ENCODE assay signal across 8 cellular contexts in the genomic region with DNA sequence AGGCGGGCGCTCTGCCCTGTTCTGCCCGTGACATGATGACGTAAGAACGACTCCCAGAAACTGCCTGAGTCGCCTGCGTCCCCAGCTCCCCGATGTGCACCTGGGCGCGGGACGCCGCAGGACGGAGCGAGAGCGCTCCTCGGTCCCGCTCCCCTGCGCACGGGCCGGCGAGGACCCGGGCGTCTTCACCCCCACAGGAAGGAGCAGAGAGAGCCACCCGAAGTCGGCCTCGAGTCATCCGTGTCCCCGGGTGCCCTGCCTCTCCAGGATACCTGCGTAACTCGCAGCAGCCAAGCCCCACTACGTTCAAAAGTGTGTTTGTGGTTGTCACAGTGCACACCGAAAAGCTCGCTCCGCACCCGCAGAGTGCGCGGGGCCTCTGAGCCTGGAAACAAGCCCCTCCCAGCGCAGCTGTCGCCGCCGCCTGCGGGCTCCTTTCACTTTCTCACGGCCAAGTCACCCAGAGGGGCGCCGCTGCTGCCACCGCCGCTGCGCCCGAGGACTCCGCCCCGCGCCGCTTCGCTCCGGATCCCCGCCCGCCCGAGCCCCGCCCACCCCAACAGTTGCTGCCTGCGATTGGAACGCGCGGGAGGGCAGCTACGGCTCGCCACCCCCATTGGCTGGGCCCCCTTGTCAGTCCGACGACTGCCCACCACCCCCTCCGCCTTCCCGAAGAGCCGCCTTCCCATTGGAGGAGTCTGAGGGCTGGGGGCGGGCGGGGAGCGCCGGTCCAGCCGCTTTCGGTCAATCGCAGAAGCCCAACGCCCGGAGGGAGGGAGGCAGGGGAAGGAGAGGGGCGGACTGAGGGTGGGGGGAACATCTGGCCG. TPM values are rescaled to one million over a fixed set of nuclear protein-coding genes. Genes with fewer than 3 reads are reported as not detected.
DNase-seq lines count a peak whose midpoint lies in the region; TF ChIP-seq lines count a peak whose summit lies in the region.

No MANE protein-coding gene starts in this region.

- DNase-seq in GM04504 (ENCODE audit: low read depth) (peak; percentile 99), HFFc6 (peak; percentile 99), NAMALWA (ENCODE audit: low spot score) (peak; percentile 98), SK-MEL-5 (ENCODE audit: low read depth, low spot score) (peak; percentile 98), germinal center (ENCODE audit: low spot score) (peak; percentile 98), non-pigmented ciliary epithelial cell (ENCODE audit: low read depth) (peak; percentile 95), superior temporal gyrus (ENCODE audit: extremely low spot score) (peak; percentile 94)
- peak; percentile 99 for DNase-seq in activated naive CD4-positive, alpha-beta T cell treated with anti-CD3 and anti-CD28 coated beads, Interleukin-2, amount 10 ng/mL, durations not matched to agents 7 days and 5 days

- peak overlapping the region; percentile 97 for H3K27ac Mint-ChIP-seq in HFFc6
- peak overlapping the region; percentile 99 for H3K27ac Mint-ChIP-seq in activated naive CD4-positive, alpha-beta T cell treated with anti-CD3 and anti-CD28 coated beads, Interleukin-2, amount 10 ng/mL, durations not matched to agents 7 days and 5 days

- in situ Hi-C loops in SK-MEL-5 (cut with HindIII; ENCODE audit: low pct_unique_long_range_greater_than_20kb, low sequenced_read_pairs), result no loop called here

- no peak for TF ChIP-seq CTCF in HFFc6 (IDR thresholded peaks at IDR 0.05)

- CTCF ChIA-PET in activated naive CD4-positive, alpha-beta T cell treated with anti-CD3 and anti-CD28 coated beads, Interleukin-2, amount 10 ng/mL, durations not matched to agents 7 days and 5 days (lab: Charles Lee), result interaction anchor here (0.6 kb wide), 1 partner anchor 386 kb away, joined by 3 read pairs; no protein-coding TSS in a partner anchor

- H3K27me3 Mint-ChIP-seq in HFFc6 (ENCODE audit: insufficient read depth), result peaks cover 1% of the 10 kb centered on the region
- H3K27me3 Mint-ChIP-seq in activated naive CD4-positive, alpha-beta T cell treated with anti-CD3 and anti-CD28 coated beads, Interleukin-2, amount 10 ng/mL, durations not matched to agents 7 days and 5 days, result peaks cover 13% of the 10 kb centered on the region

- H3K9me3 Mint-ChIP-seq in HFFc6, result no peaks in the 10 kb centered on the region
- no peaks in the 10 kb centered on the region for H3K9me3 Mint-ChIP-seq in activated naive CD4-positive, alpha-beta T cell treated with anti-CD3 and anti-CD28 coated beads, Interleukin-2, amount 10 ng/mL, durations not matched to agents 7 days and 5 days

- peak overlapping the region; percentile 97 for H3K4me3 Mint-ChIP-seq in HFFc6
- H3K4me3 Mint-ChIP-seq in activated naive CD4-positive, alpha-beta T cell treated with anti-CD3 and anti-CD28 coated beads, Interleukin-2, amount 10 ng/mL, durations not matched to agents 7 days and 5 days, result peak overlapping the region; percentile 93

- H3K36me3 Mint-ChIP-seq in HFFc6 (ENCODE audit: low read depth), result peaks cover 6% of the 10 kb centered on the region
- H3K36me3 Mint-ChIP-seq in activated naive CD4-positive, alpha-beta T cell treated with anti-CD3 and anti-CD28 coated beads, Interleukin-2, amount 10 ng/mL, durations not matched to agents 7 days and 5 days, result peaks cover 12% of the 10 kb centered on the region

- H3K4me1 Mint-ChIP-seq in HFFc6 (ENCODE audit: low read depth), result peaks cover 12% of the 10 kb centered on the region
- peaks cover 18% of the 10 kb centered on the region for H3K4me1 Mint-ChIP-seq in activated naive CD4-positive, alpha-beta T cell treated with anti-CD3 and anti-CD28 coated beads, Interleukin-2, amount 10 ng/mL, durations not matched to agents 7 days and 5 days

RNA-seq across cellular contexts. Expression of a gene that starts 3.1 kb away (rescaled TPM):
- total RNA-seq in HFFc6 (2021; fragmentation: NEBNext Ultra II Directional; extraction: Animal tissue kit (Norgen Biotek cat#: 25700)), result 10 to 100 TPM; 19.4 to 24.5 (median 22.0) TPM
- total RNA-seq in SK-MEL-5 (2014; rRNA removed; shearing (Covaris generic)), result 11.4 and 13.0 TPM in 2 replicates
- polyA plus RNA-seq in SK-MEL-5 (2015; cell fraction: cytosol; rRNA removed), result 10.8 and 15.4 TPM in 2 replicates
- polyA plus RNA-seq in SK-MEL-5 (2015; cell fraction: nucleus; rRNA removed), result 19.7 and 19.9 TPM in 2 replicates

Comparison
In these comparisons a context has a peak if more than half of its experiments do, and no peak if none do; other contexts are left out.
1. Peak in every context shown above with its lines: DNase-seq.